ENCODE assay signal across 9 cellular contexts in genomic region chr11:33691051-33691864, GRCh38. TPM values are rescaled to one million over a fixed set of nuclear protein-coding genes. Genes with fewer than 3 reads are reported as not detected.
DNase-seq lines count a peak whose midpoint lies in the region; ATAC-seq, FAIRE-seq and TF ChIP-seq lines count a peak whose summit lies in the region.
"Had no signal": no experiment of that assay in that cellular context is flagged by ENCODE, and none has a peak within 500 bp of the region (broad histone marks: within the 10 kb centered on the region; RNA-seq: fewer than 3 reads in every experiment).

No MANE protein-coding gene starts in this region.

- DNase-seq in NCI-H748 (lab: John Stamatoyannopoulos, UW; ENCODE audit: unreplicated experiment) = peak; percentile 19
- DNase-seq in NCI-H748 treated with DMSO at 0.1 percent for 48 hours (lab: John Stamatoyannopoulos, UW) = no peak
- DNase-seq in bronchial epithelial cell (ENCODE audit: low read depth) = peak; percentile 70
- peak; percentile 11 for DNase-seq in transverse colon
- DNase-seq in effector memory CD8-positive, alpha-beta T cell = no peak
- no peak for DNase-seq in NOMO-1 (lab: John Stamatoyannopoulos, UW; ENCODE audit: unreplicated experiment in 2 of 2)
- DNase-seq in H54 (ENCODE audit: insufficient read length, low spot score) = no peak
- DNase-seq: stimulated activated CD4-positive, alpha-beta T cell treated with anti-CD3 and anti-CD28 coated beads, Interleukin-4, amount 100 ng/mL, for 4 hours had no signal

- TF ChIP-seq EP300 in transverse colon (IDR thresholded peaks at IDR 0.05; ENCODE audit: low read depth) = no peak

- no peaks in the 10 kb centered on the region for H3K27me3 ChIP-seq in bronchial epithelial cell (ENCODE audit: control insufficient read depth, insufficient read depth, low read length)
- no peaks in the 10 kb centered on the region for H3K27me3 ChIP-seq in transverse colon

- H3K9me3 ChIP-seq in mesodermal cell (ENCODE audit: control insufficient read depth, low read length) = peaks cover 5% of the 10 kb centered on the region
- peaks cover 0 to 3% of the 10 kb centered on the region in 2 donors for H3K9me3 ChIP-seq in transverse colon

- TF ChIP-seq CTCF in bronchial epithelial cell (IDR thresholded peaks at IDR 0.05; ENCODE audit: insufficient read depth, low read length, severe bottlenecking) = no peak
- TF ChIP-seq CTCF in transverse colon (IDR thresholded peaks at IDR 0.05) = no peak

- peaks cover 0 to 2% of the 10 kb centered on the region in 2 donors for H3K9me3 Mint-ChIP-seq in effector memory CD8-positive, alpha-beta T cell

- peaks cover 29 to 53% of the 10 kb centered on the region in 2 donors for H3K27me3 Mint-ChIP-seq in effector memory CD8-positive, alpha-beta T cell

- intact Hi-C loops in transverse colon (cut with DNase I; ENCODE audit: low total_unique reads) = no loop called here

- 90% methylated on average over 3 to 6 of the region's 6 CpGs for WGBS in mesodermal cell (ENCODE audit: insufficient coverage in 2 of 2), 2 experiments
- 37 to 60% methylated on average over 4 to 6 of the region's 6 CpGs for WGBS in transverse colon (ENCODE audit: low coverage in 1 of 2), 2 donors

- H3K27ac ChIP-seq in mesodermal cell (ENCODE audit: low read depth, low read length, severe bottlenecking) (peak overlapping the region; percentile 87), transverse colon (peak overlapping the region; percentile 78 to 88 (median 86))

- no peak for ATAC-seq in effector memory CD8-positive, alpha-beta T cell (replicated peaks)

- TF ChIP-seq POLR2A in transverse colon (IDR thresholded peaks at IDR 0.05) (no peak), H54 (IDR thresholded peaks at IDR 0.05; ENCODE audit: low read depth, low read length) (no peak)

- FAIRE-seq in bronchial epithelial cell (lab: Jason Lieb, UNC) (no peak), H54 (lab: Jason Lieb, UNC) (no peak)

- H3K36me3 Mint-ChIP-seq in effector memory CD8-positive, alpha-beta T cell (ENCODE audit: insufficient read depth) = no peaks in the 10 kb centered on the region

- peaks cover 41% of the 10 kb centered on the region for H3K4me1 ChIP-seq in mesodermal cell (ENCODE audit: control insufficient read depth, insufficient read depth, low read length, poor library complexity, severe bottlenecking)
- H3K4me1 ChIP-seq in transverse colon = peaks cover 16 to 39% (median 31%) of the 10 kb centered on the region in 4 donors

- H3K36me3 ChIP-seq in bronchial epithelial cell (ENCODE audit: control insufficient read depth, insufficient read depth, low read length) = no peaks in the 10 kb centered on the region
- no peaks in the 10 kb centered on the region for H3K36me3 ChIP-seq in mesodermal cell (ENCODE audit: control insufficient read depth, insufficient read depth, low read length)
- no peaks in the 10 kb centered on the region for H3K36me3 ChIP-seq in transverse colon

- no peaks in the 10 kb centered on the region for H3K4me1 Mint-ChIP-seq in effector memory CD8-positive, alpha-beta T cell (ENCODE audit: low read depth in 2 of 2)

- no peak overlapping the region for H3K27ac Mint-ChIP-seq in effector memory CD8-positive, alpha-beta T cell

- H3K4me3 ChIP-seq in bronchial epithelial cell (ENCODE audit: low read depth, low read length) (no peak overlapping the region), mesodermal cell (ENCODE audit: extremely low read depth, insufficient read depth, low read length, poor library complexity, severe bottlenecking) (no peak overlapping the region), transverse colon (no peak overlapping the region)

- in situ Hi-C loops in transverse colon (cut with MboI; ENCODE audit: low pct_ligation_motif_present in 1 of 4, low pct_unique_long_range_greater_than_20kb in 1 of 4, low sequenced_read_pairs in 3 of 4) = loop anchor here in 1 of 4 donors (25.0 kb wide), 1 partner anchor 329 kb away; no protein-coding TSS in a partner anchor

- no peak overlapping the region for H3K4me3 Mint-ChIP-seq in effector memory CD8-positive, alpha-beta T cell

RNA-seq across cellular contexts. Expression of gene C11orf91, which starts 9.4 kb away (rescaled TPM):
- not detected in 2 replicates for total RNA-seq in bronchial epithelial cell
- polyA plus RNA-seq in mesodermal cell (2013, experiment 1 of 2) = 1.1 TPM
- polyA plus RNA-seq in mesodermal cell (2013, experiment 2 of 2) = not detected
- not detected for total RNA-seq in transverse colon

RNA-seq across cellular contexts. Expression of gene CD59, which starts 45.0 kb away (rescaled TPM):
- total RNA-seq in bronchial epithelial cell (142 and 193 TPM in 2 replicates), transverse colon (100 to 1,000 TPM in 3 of 4 donors, 10 to 100 TPM in 1; 64.7 to 213 (median 170) TPM)
- 248 TPM for polyA plus RNA-seq in mesodermal cell (2013, experiment 1 of 2)
- 222 TPM for polyA plus RNA-seq in mesodermal cell (2013, experiment 2 of 2)

Comparison
In these comparisons a context has a peak if more than half of its experiments do, and no peak if none do; other contexts are left out.
1. DNase-seq: peak in NCI-H748 (single experiment), bronchial epithelial cell (single experiment) and transverse colon (single experiment); none in NCI-H748 treated with DMSO at 0.1 percent for 48 hours (single experiment), effector memory CD8-positive, alpha-beta T cell (0 of 3), NOMO-1 (0 of 2) and H54 (single experiment).